In the genomic region with DNA sequence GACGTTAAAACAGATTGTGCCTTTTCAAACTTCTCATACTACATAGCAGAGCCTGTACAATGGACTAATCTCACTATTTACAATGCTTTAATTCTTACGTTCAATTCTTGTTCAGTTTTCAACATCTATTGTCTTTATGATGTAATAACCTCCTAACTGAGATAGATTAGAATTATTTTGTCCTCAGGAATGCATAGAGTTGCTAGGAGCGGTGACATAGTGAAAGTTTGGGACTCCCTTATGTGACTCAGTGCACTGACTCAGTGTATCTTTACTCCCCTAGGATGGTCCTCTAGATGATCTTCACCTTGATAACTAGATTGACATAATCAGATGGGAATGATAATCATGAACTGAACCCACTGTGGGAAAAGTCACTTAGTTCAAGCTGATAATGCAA, we compare ENCODE assay signal across 18 cellular contexts.
"Had no signal": no experiment of that assay in that cellular context is flagged by ENCODE, and none has a peak within 500 bp of the region (broad histone marks: within the 10 kb centered on the region; RNA-seq: fewer than 3 reads in every experiment).

No MANE protein-coding gene starts in this region.

- H3K27ac Mint-ChIP-seq: activated naive CD4-positive, alpha-beta T cell treated with anti-CD3 and anti-CD28 coated beads, Interleukin-2, amount 50 U/mL, for 24 hours; activated T-cell treated with anti-CD3 and anti-CD28 coated beads, Interleukin-2, amount 50 U/mL, for 24 hours; memory B cell; naive thymus-derived CD4-positive, alpha-beta T cell had no signal

- FAIRE-seq: kidney had no signal

- H3K9ac ChIP-seq: parathyroid adenoma had no signal

- H3K9me3 ChIP-seq: left ventricle myocardium inferior, mucosa of descending colon, sigmoid colon, stomach, testis, upper lobe of right lung had no signal

- H3K27me3 Mint-ChIP-seq: activated naive CD4-positive, alpha-beta T cell treated with anti-CD3 and anti-CD28 coated beads, Interleukin-2, amount 50 U/mL, for 24 hours; activated T-cell treated with anti-CD3 and anti-CD28 coated beads, Interleukin-2, amount 50 U/mL, for 24 hours; central memory CD8-positive, alpha-beta T cell; memory B cell; naive thymus-derived CD4-positive, alpha-beta T cell had no signal

- H3K4me3 ChIP-seq: left ventricle myocardium inferior, mucosa of descending colon, sigmoid colon, stomach, testis, upper lobe of right lung had no signal

- H3K4me1 Mint-ChIP-seq: activated naive CD4-positive, alpha-beta T cell treated with anti-CD3 and anti-CD28 coated beads, Interleukin-2, amount 50 U/mL, for 24 hours; central memory CD8-positive, alpha-beta T cell; memory B cell; naive thymus-derived CD4-positive, alpha-beta T cell had no signal

- H3K36me3 ChIP-seq: left ventricle myocardium inferior, sigmoid colon, stomach, upper lobe of right lung had no signal

- H2AFZ ChIP-seq: parathyroid adenoma had no signal

- DNase-seq: activated CD4-positive, alpha-beta T cell treated with anti-CD3 and anti-CD28 coated beads, Interleukin-2, amount 50 U/mL, for 4 hours; activated CD4-positive, CD25-positive, alpha-beta regulatory T cell treated with anti-CD3 and anti-CD28 coated beads, Interleukin-2, amount 50 U/mL, for 72 hours; activated T-cell treated with anti-CD3 and anti-CD28 coated beads, Interleukin-2, amount 50 U/mL, for 24 hours; effector CD8-positive, alpha-beta T cell; hippocampal formation; kidney; left ventricle myocardium inferior; mucosa of descending colon; naive thymus-derived CD4-positive, alpha-beta T cell; sigmoid colon; stimulated activated CD4-positive, alpha-beta T cell treated with anti-CD3 and anti-CD28 coated beads, Interleukin-1b, Interleukin-23, amount 100 ng/mL, for 48 hours; stomach; testis; upper lobe of right lung had no signal

- H3K4me3 Mint-ChIP-seq: activated naive CD4-positive, alpha-beta T cell treated with anti-CD3 and anti-CD28 coated beads, Interleukin-2, amount 50 U/mL, for 24 hours; activated T-cell treated with anti-CD3 and anti-CD28 coated beads, Interleukin-2, amount 50 U/mL, for 24 hours; central memory CD8-positive, alpha-beta T cell; memory B cell; naive thymus-derived CD4-positive, alpha-beta T cell had no signal

- H3K27me3 ChIP-seq: sigmoid colon, stomach, testis, upper lobe of right lung had no signal

- H3K27ac ChIP-seq: left ventricle myocardium inferior, parathyroid adenoma, sigmoid colon, stomach, testis, upper lobe of right lung had no signal

- H3K79me2 ChIP-seq: parathyroid adenoma had no signal

- H3K4me1 ChIP-seq: left ventricle myocardium inferior, parathyroid adenoma, sigmoid colon, stomach, testis, upper lobe of right lung had no signal

- H3K36me3 Mint-ChIP-seq: activated naive CD4-positive, alpha-beta T cell treated with anti-CD3 and anti-CD28 coated beads, Interleukin-2, amount 50 U/mL, for 24 hours; memory B cell; naive thymus-derived CD4-positive, alpha-beta T cell had no signal

- H3K9me3 Mint-ChIP-seq: activated naive CD4-positive, alpha-beta T cell treated with anti-CD3 and anti-CD28 coated beads, Interleukin-2, amount 50 U/mL, for 24 hours; activated T-cell treated with anti-CD3 and anti-CD28 coated beads, Interleukin-2, amount 50 U/mL, for 24 hours; memory B cell had no signal
